2 cellular contexts compared by ENCODE assay signal in the genomic region with DNA sequence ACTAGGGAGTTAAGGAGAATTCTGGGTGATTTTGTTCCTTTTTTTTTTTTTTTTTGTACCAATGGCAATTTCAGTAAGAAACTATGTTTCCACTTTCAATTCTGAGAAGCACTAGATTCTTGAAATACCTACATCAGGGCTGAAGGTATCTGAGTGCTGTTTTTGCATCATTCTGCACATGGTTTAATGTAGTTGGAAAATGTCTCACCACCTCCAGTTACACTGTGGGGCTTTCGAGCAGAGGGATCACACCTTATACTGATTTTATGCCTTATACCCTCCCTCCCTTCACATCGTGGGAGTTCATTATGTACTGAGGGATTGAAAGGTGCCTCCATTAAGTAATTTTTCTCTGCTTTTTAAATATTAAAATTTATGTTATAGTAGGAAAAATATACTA.
TF ChIP-seq lines count a peak whose summit lies in the region.

No MANE protein-coding gene starts in this region.

TF ChIP-seq in SK-N-SH, 30 proteins besides CTCF, POLR2A, EP300 and RAD21 (continued from another document):
- TF ChIP-seq, protein P1, sequence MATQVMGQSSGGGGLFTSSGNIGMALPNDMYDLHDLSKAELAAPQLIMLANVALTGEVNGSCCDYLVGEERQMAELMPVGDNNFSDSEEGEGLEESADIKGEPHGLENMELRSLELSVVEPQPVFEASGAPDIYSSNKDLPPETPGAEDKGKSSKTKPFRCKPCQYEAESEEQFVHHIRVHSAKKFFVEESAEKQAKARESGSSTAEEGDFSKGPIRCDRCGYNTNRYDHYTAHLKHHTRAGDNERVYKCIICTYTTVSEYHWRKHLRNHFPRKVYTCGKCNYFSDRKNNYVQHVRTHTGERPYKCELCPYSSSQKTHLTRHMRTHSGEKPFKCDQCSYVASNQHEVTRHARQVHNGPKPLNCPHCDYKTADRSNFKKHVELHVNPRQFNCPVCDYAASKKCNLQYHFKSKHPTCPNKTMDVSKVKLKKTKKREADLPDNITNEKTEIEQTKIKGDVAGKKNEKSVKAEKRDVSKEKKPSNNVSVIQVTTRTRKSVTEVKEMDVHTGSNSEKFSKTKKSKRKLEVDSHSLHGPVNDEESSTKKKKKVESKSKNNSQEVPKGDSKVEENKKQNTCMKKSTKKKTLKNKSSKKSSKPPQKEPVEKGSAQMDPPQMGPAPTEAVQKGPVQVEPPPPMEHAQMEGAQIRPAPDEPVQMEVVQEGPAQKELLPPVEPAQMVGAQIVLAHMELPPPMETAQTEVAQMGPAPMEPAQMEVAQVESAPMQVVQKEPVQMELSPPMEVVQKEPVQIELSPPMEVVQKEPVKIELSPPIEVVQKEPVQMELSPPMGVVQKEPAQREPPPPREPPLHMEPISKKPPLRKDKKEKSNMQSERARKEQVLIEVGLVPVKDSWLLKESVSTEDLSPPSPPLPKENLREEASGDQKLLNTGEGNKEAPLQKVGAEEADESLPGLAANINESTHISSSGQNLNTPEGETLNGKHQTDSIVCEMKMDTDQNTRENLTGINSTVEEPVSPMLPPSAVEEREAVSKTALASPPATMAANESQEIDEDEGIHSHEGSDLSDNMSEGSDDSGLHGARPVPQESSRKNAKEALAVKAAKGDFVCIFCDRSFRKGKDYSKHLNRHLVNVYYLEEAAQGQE (IDR thresholded peaks at IDR 0.05; ENCODE audit: low read depth, low read length): no peak
- TF ChIP-seq RCOR1 (IDR thresholded peaks at IDR 0.05; ENCODE audit: low read length) (no peak), RFX5 (IDR thresholded peaks at IDR 0.05; ENCODE audit: low read length) (no peak), GATA2 (CRISPR knock-in tag; IDR thresholded peaks at IDR 0.05) (no peak), JUND (IDR thresholded peaks at IDR 0.05) (no peak), YY1 (IDR thresholded peaks at IDR 0.05; ENCODE audit: low read depth) (no peak), CHD2 (IDR thresholded peaks at IDR 0.05; ENCODE audit: low read length, partially characterized antibody) (no peak)

TF ChIP-seq in SK-N-SH treated with all-trans-retinoic acid at 6 μM for 48 hours, 23 proteins besides CTCF, POLR2A, EP300 and RAD21 (continued from another document):
- no peak for TF ChIP-seq ZFP30 (CRISPR knock-in tag; IDR thresholded peaks at IDR 0.05)
- no peak for TF ChIP-seq ZC3H10 (CRISPR knock-in tag; IDR thresholded peaks at IDR 0.05)
- no peak for TF ChIP-seq RARB (CRISPR knock-in tag; IDR thresholded peaks at IDR 0.05)
- no peak for TF ChIP-seq ISL1 (CRISPR knock-in tag; IDR thresholded peaks at IDR 0.05)
- TF ChIP-seq, protein P2, sequence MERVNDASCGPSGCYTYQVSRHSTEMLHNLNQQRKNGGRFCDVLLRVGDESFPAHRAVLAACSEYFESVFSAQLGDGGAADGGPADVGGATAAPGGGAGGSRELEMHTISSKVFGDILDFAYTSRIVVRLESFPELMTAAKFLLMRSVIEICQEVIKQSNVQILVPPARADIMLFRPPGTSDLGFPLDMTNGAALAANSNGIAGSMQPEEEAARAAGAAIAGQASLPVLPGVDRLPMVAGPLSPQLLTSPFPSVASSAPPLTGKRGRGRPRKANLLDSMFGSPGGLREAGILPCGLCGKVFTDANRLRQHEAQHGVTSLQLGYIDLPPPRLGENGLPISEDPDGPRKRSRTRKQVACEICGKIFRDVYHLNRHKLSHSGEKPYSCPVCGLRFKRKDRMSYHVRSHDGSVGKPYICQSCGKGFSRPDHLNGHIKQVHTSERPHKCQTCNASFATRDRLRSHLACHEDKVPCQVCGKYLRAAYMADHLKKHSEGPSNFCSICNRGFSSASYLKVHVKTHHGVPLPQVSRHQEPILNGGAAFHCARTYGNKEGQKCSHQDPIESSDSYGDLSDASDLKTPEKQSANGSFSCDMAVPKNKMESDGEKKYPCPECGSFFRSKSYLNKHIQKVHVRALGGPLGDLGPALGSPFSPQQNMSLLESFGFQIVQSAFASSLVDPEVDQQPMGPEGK (CRISPR knock-in tag; IDR thresholded peaks at IDR 0.05; ENCODE audit: borderline replicate concordance): no peak
- TF ChIP-seq SNAI2 (CRISPR knock-in tag; IDR thresholded peaks at IDR 0.05): no peak
- TF ChIP-seq ESRRG (CRISPR knock-in tag; IDR thresholded peaks at IDR 0.05): no peak
- TF ChIP-seq TSHZ2 (CRISPR knock-in tag; IDR thresholded peaks at IDR 0.05): no peak
- TF ChIP-seq ARNTL (CRISPR knock-in tag; IDR thresholded peaks at IDR 0.05; ENCODE audit: borderline replicate concordance, low read depth): no peak
- no peak for TF ChIP-seq GLIS3 (CRISPR knock-in tag; IDR thresholded peaks at IDR 0.05)
